ENCODE assay signal across 26 cellular contexts in genomic region chr22:40138866-40139265, GRCh38.
"Had no signal": no experiment of that assay in that cellular context is flagged by ENCODE, and none has a peak within 500 bp of the region (broad histone marks: within the 10 kb centered on the region; RNA-seq: fewer than 3 reads in every experiment).

No MANE protein-coding gene starts in this region.

- H3K4me1 Mint-ChIP-seq: nephron; stimulated activated naive B cell treated with anti-CD40 and anti-IgM and Interleukin-4, amounts not matched to agents 10 μg/mL and 1 μg/mL and 100 μg/mL, for 72 hours had no signal

- H3K27me3 ChIP-seq: gastroesophageal sphincter, heart left ventricle, hepatocyte, sigmoid colon, suprapubic skin, transverse colon, upper lobe of right lung, uterus had no signal

- H3K9me3 Mint-ChIP-seq: endodermal cell; memory B cell; naive B cell; nephron; stimulated activated naive B cell treated with anti-CD40 and anti-IgM and Interleukin-4, amounts not matched to agents 10 μg/mL and 1 μg/mL and 100 μg/mL, for 72 hours; stimulated activated naive CD8-positive, alpha-beta T cell treated with anti-CD3 and anti-CD28 coated beads, Interleukin-15, Interleukin-2, amounts not matched to agents 100 ng/mL and 50 ng/mL, for 24 hours had no signal

- DNase-seq: cortex of kidney; endodermal cell; foreskin fibroblast; heart left ventricle; kidney; naive B cell; nucleus accumbens; right cardiac atrium; sigmoid colon; stimulated activated CD4-positive, alpha-beta T cell treated with anti-CD3 and anti-CD28 coated beads, Interleukin-2, amount 100 ng/mL, for 24 hours; stimulated activated CD4-positive, alpha-beta T cell treated with anti-CD3 and anti-CD28 coated beads, Interleukin-4, amount 100 ng/mL, for 24 hours; stimulated activated naive B cell treated with anti-CD40 and anti-IgM and Interleukin-4, amounts not matched to agents 10 μg/mL and 1 μg/mL and 100 μg/mL, for 72 hours; transverse colon; upper lobe of right lung; uterus had no signal

- H3K4me3 Mint-ChIP-seq: endodermal cell; memory B cell; naive B cell; nephron; stimulated activated naive B cell treated with anti-CD40 and anti-IgM and Interleukin-4, amounts not matched to agents 10 μg/mL and 1 μg/mL and 100 μg/mL, for 72 hours; stimulated activated naive CD8-positive, alpha-beta T cell treated with anti-CD3 and anti-CD28 coated beads, Interleukin-15, Interleukin-2, amounts not matched to agents 100 ng/mL and 50 ng/mL, for 24 hours had no signal

- H3K4me1 ChIP-seq: gastroesophageal sphincter, heart left ventricle, prostate gland, sigmoid colon, suprapubic skin, transverse colon, upper lobe of right lung, uterus had no signal

- H3K27me3 Mint-ChIP-seq: memory B cell; naive B cell; stimulated activated naive B cell treated with anti-CD40 and anti-IgM and Interleukin-4, amounts not matched to agents 10 μg/mL and 1 μg/mL and 100 μg/mL, for 72 hours; stimulated activated naive CD8-positive, alpha-beta T cell treated with anti-CD3 and anti-CD28 coated beads, Interleukin-15, Interleukin-2, amounts not matched to agents 100 ng/mL and 50 ng/mL, for 24 hours had no signal

- H3K27ac ChIP-seq: epithelial cell of prostate, gastroesophageal sphincter, heart left ventricle, hepatocyte, prostate gland, sigmoid colon, suprapubic skin, transverse colon, upper lobe of right lung, uterus had no signal

- H3K4me3 ChIP-seq: gastroesophageal sphincter, heart left ventricle, hepatocyte, lung, prostate gland, sigmoid colon, suprapubic skin, transverse colon, upper lobe of right lung, uterus had no signal

- H3K9me3 ChIP-seq: gastroesophageal sphincter, heart left ventricle, prostate gland, sigmoid colon, suprapubic skin, transverse colon, upper lobe of right lung, uterus had no signal

- H3K27ac Mint-ChIP-seq: endodermal cell; memory B cell; nephron; stimulated activated naive CD8-positive, alpha-beta T cell treated with anti-CD3 and anti-CD28 coated beads, Interleukin-15, Interleukin-2, amounts not matched to agents 100 ng/mL and 50 ng/mL, for 24 hours had no signal

- ATAC-seq: esophagus mucosa; gastroesophageal sphincter; heart left ventricle; left lobe of liver; right cardiac atrium; stimulated activated naive B cell treated with anti-CD40 and anti-IgM and Interleukin-4, amounts not matched to agents 10 μg/mL and 1 μg/mL and 100 μg/mL, for 72 hours; upper lobe of right lung had no signal

- H3K36me3 ChIP-seq: prostate gland, upper lobe of right lung, uterus had no signal
